In the genomic region with DNA sequence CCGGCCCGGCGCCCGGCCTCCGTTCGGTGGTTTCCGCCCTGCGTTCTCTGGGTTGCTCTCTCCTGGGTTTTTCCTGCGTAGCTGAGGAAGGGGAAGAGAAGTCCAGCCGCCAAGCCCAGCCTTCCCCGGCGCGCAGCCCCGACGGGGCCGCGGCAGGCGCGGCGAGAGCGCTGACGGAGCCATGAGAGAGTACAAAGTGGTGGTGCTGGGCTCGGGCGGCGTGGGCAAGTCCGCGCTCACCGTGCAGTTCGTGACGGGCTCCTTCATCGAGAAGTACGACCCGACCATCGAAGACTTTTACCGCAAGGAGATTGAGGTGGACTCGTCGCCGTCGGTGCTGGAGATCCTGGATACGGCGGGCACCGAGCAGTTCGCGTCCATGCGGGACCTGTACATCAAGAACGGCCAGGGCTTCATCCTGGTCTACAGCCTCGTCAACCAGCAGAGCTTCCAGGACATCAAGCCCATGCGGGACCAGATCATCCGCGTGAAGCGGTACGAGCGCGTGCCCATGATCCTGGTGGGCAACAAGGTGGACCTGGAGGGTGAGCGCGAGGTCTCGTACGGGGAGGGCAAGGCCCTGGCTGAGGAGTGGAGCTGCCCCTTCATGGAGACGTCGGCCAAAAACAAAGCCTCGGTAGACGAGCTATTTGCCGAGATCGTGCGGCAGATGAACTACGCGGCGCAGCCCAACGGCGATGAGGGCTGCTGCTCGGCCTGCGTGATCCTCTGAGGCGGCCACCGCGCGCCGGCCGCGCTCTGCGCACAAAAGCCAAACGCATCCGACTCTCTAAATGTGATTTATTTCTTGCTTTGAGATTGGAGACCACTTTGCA, we compare ENCODE assay signal across 1 cellular context.
TF ChIP-seq lines count a peak whose summit lies in the region.

No MANE protein-coding gene starts in this region.

TF ChIP-seq in liver, 16 proteins besides CTCF, POLR2A, EP300 and RAD21 (continued from another document):
- TF ChIP-seq, protein P1, sequence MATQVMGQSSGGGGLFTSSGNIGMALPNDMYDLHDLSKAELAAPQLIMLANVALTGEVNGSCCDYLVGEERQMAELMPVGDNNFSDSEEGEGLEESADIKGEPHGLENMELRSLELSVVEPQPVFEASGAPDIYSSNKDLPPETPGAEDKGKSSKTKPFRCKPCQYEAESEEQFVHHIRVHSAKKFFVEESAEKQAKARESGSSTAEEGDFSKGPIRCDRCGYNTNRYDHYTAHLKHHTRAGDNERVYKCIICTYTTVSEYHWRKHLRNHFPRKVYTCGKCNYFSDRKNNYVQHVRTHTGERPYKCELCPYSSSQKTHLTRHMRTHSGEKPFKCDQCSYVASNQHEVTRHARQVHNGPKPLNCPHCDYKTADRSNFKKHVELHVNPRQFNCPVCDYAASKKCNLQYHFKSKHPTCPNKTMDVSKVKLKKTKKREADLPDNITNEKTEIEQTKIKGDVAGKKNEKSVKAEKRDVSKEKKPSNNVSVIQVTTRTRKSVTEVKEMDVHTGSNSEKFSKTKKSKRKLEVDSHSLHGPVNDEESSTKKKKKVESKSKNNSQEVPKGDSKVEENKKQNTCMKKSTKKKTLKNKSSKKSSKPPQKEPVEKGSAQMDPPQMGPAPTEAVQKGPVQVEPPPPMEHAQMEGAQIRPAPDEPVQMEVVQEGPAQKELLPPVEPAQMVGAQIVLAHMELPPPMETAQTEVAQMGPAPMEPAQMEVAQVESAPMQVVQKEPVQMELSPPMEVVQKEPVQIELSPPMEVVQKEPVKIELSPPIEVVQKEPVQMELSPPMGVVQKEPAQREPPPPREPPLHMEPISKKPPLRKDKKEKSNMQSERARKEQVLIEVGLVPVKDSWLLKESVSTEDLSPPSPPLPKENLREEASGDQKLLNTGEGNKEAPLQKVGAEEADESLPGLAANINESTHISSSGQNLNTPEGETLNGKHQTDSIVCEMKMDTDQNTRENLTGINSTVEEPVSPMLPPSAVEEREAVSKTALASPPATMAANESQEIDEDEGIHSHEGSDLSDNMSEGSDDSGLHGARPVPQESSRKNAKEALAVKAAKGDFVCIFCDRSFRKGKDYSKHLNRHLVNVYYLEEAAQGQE (IDR thresholded peaks at IDR 0.05) = no peak
- no peak for TF ChIP-seq NR2F2 (IDR thresholded peaks at IDR 0.05)
- no peak for TF ChIP-seq ATF3 (IDR thresholded peaks at IDR 0.05)
TF ChIP-seq in liver: peak in this region for 0.
